Comparison of ENCODE assay signal across 2 cellular contexts in the genomic region with DNA sequence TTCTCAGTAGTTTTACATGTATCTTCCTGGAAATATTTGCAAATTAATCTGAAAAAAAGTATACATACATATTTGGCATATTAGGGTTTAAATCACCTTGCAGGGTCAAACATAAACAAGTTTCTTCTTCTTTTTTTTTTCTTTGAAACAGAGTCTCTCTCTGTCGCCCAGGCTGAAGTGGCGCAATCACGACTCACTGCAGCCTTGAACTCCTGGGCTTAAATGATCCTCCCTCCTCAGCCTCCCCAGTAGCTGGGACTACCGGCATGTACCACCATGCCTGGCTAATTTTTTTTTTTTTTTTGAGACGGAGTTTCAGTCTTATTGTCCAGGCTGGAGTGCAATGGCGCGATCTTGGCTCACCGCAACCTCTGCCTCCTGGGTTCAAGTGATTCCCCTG.
TF ChIP-seq lines count a peak whose summit lies in the region.

No MANE protein-coding gene starts in this region.

TF ChIP-seq in HepG2, 621 proteins besides CTCF, POLR2A, EP300 and RAD21:
- TF ChIP-seq CEBPB (IDR thresholded peaks at IDR 0.05; ENCODE audit: borderline replicate concordance, low read depth, low read length) (peak; percentile 56; the same call in 1 of the 2 replicates), ADNP (CRISPR knock-in tag; IDR thresholded peaks at IDR 0.05) (0 out of 2 replicates have a peak, but pooled peaks have one; percentile 15), FOSL2 (CRISPR knock-in tag; IDR thresholded peaks at IDR 0.05) (0 out of 2 replicates have a peak, but pooled peaks have one; percentile 25), ZNF33B (CRISPR knock-in tag; IDR thresholded peaks at IDR 0.05) (no peak), FOXP1 (IDR thresholded peaks at IDR 0.05) (no peak), FOXP1 (CRISPR knock-in tag; IDR thresholded peaks at IDR 0.05) (no peak), CEBPG (CRISPR knock-in tag; IDR thresholded peaks at IDR 0.05) (peak; percentile 51)
- TF ChIP-seq, protein P1, sequence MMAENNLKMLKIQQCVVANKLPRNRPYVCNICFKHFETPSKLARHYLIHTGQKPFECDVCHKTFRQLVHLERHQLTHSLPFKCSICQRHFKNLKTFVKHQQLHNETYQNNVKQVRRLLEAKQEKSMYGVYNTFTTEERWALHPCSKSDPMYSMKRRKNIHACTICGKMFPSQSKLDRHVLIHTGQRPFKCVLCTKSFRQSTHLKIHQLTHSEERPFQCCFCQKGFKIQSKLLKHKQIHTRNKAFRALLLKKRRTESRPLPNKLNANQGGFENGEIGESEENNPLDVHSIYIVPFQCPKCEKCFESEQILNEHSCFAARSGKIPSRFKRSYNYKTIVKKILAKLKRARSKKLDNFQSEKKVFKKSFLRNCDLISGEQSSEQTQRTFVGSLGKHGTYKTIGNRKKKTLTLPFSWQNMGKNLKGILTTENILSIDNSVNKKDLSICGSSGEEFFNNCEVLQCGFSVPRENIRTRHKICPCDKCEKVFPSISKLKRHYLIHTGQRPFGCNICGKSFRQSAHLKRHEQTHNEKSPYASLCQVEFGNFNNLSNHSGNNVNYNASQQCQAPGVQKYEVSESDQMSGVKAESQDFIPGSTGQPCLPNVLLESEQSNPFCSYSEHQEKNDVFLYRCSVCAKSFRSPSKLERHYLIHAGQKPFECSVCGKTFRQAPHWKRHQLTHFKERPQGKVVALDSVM (CRISPR knock-in tag; IDR thresholded peaks at IDR 0.05): peak; percentile 97
- TF ChIP-seq, protein P2, sequence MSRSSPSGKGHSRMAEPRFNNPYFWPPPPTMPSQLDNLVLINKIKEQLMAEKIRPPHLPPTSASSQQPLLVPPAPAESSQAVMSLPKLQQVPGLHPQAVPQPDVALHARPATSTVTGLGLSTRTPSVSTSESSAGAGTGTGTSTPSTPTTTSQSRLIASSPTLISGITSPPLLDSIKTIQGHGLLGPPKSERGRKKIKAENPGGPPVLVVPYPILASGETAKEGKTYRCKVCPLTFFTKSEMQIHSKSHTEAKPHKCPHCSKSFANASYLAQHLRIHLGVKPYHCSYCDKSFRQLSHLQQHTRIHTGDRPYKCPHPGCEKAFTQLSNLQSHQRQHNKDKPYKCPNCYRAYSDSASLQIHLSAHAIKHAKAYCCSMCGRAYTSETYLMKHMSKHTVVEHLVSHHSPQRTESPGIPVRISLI (CRISPR knock-in tag; IDR thresholded peaks at IDR 0.05; ENCODE audit: borderline replicate concordance): peak; percentile 60; the same call in 1 of the 2 replicates
- TF ChIP-seq, protein P3, sequence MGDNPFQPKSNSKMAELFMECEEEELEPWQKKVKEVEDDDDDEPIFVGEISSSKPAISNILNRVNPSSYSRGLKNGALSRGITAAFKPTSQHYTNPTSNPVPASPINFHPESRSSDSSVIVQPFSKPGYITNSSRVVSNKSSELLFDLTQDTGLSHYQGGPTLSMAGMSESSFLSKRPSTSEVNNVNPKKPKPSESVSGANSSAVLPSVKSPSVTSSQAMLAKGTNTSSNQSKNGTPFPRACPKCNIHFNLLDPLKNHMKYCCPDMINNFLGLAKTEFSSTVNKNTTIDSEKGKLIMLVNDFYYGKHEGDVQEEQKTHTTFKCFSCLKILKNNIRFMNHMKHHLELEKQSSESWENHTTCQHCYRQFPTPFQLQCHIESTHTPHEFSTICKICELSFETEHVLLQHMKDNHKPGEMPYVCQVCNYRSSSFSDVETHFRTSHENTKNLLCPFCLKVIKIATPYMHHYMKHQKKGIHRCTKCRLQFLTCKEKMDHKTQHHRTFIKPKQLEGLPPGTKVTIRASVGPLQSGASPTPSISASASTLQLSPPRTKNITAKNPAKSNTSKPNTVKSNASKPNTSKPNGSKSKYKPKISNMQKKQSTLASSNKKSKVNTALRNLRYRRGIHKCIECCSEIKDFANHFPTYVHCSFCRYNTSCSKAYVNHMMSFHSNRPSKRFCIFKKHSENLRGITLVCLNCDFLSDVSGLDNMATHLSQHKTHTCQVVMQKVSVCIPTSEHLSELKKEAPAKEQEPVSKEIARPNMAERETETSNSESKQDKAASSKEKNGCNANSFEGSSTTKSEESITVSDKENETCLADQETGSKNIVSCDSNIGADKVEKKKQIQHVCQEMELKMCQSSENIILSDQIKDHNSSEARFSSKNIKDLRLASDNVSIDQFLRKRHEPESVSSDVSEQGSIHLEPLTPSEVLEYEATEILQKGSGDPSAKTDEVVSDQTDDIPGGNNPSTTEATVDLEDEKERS (CRISPR knock-in tag; IDR thresholded peaks at IDR 0.05): no peak

TF ChIP-seq in SK-N-SH, 30 proteins besides CTCF, POLR2A, EP300 and RAD21:
- no peak for TF ChIP-seq RFX5 (IDR thresholded peaks at IDR 0.05; ENCODE audit: low read length)
